In genomic region chr7:82729172-82730030, GRCh38 we compare ENCODE assay signal across 8 cellular contexts.
DNase-seq lines count a peak whose midpoint lies in the region; ATAC-seq, FAIRE-seq and TF ChIP-seq lines count a peak whose summit lies in the region.

No MANE protein-coding gene starts in this region.

- peak; percentile 37 to 59 (median 43) for TF ChIP-seq CTCF in esophagus muscularis mucosa (IDR thresholded peaks at IDR 0.05)

- intact Hi-C loops in esophagus muscularis mucosa (cut with DNase I), result no loop called here

- H3K36me3 ChIP-seq in esophagus muscularis mucosa, result no peaks in the 10 kb centered on the region
- H3K36me3 ChIP-seq in small intestine (ENCODE audit: control insufficient read depth in 2 of 2, insufficient read depth in 2 of 2, low read length in 2 of 2), result no peaks in the 10 kb centered on the region

- H3K9me3 ChIP-seq in esophagus muscularis mucosa, result no peaks in the 10 kb centered on the region
- no peaks in the 10 kb centered on the region for H3K9me3 ChIP-seq in small intestine (ENCODE audit: control insufficient read depth, low read depth)

- 50% methylated on average over 8 of the region's 8 CpGs for WGBS in esophagus muscularis mucosa
- 17 to 40% (median 24%) methylated on average over 8 of the region's 8 CpGs for WGBS in small intestine, 3 donors

- no peak for TF ChIP-seq EP300 in esophagus muscularis mucosa (IDR thresholded peaks at IDR 0.05)

- no peak for TF ChIP-seq POLR2A in esophagus muscularis mucosa (IDR thresholded peaks at IDR 0.05; ENCODE audit: low read depth)
- no peak for TF ChIP-seq POLR2A in GM12892 (IDR thresholded peaks at IDR 0.05; ENCODE audit: low read depth, low read length)

- no peaks in the 10 kb centered on the region for H3K4me1 ChIP-seq in esophagus muscularis mucosa
- H3K4me1 ChIP-seq in small intestine (ENCODE audit: control insufficient read depth in 2 of 2, insufficient read depth in 1 of 2, low read depth in 1 of 2, low read length in 1 of 2), result no peaks in the 10 kb centered on the region

- DNase-seq in COR-L47 (lab: John Stamatoyannopoulos, UW) (peak; percentile 17), HT-29 (ENCODE audit: low spot score) (peak; percentile 87), RCC 7860 (ENCODE audit: low spot score) (peak; percentile 20), esophagus muscularis mucosa (ENCODE audit: extremely low spot score) (no peak), small intestine (peak; percentile 51), GM12892 (ENCODE audit: insufficient read length) (no peak)

- peak; percentile 78 for FAIRE-seq in RCC 7860 (lab: Jason Lieb, UNC)
- peak; percentile 57 for FAIRE-seq in small intestine (lab: Jason Lieb, UNC)
- no peak for FAIRE-seq in GM12892 (lab: Jason Lieb, UNC)

- no peak overlapping the region for H3K27ac ChIP-seq in esophagus muscularis mucosa (replicated peaks in 1 of 4)
- no peak overlapping the region for H3K27ac ChIP-seq in small intestine (ENCODE audit: low read depth in 1 of 2, low read length in 1 of 2)

- ATAC-seq in GM18511 (IDR thresholded peaks at IDR 0.05; ENCODE audit: unreplicated experiment) (no peak), GM21786 (IDR thresholded peaks at IDR 0.05; ENCODE audit: unreplicated experiment) (no peak)

- H3K27me3 ChIP-seq in esophagus muscularis mucosa (no peaks in the 10 kb centered on the region), small intestine (ENCODE audit: control insufficient read depth in 2 of 2, insufficient read depth in 2 of 2, low read length in 2 of 2) (no peaks in the 10 kb centered on the region)

- H3K4me3 ChIP-seq in esophagus muscularis mucosa (no peak overlapping the region), small intestine (ENCODE audit: low read depth in 1 of 2, low read length in 2 of 2) (no peak overlapping the region)

Comparison
In these comparisons a context has a peak if more than half of its experiments do, and no peak if none do; other contexts are left out.
1. DNase-seq: peak in COR-L47 (single experiment), HT-29 (single experiment), RCC 7860 (single experiment) and small intestine (single experiment); none in esophagus muscularis mucosa (single experiment) and GM12892 (single experiment).